In genomic region chr14:31950760-31951637, GRCh38 we compare ENCODE assay signal across 8 cellular contexts.
A peak's percentile ranks its signal among the peaks of the same experiment; 100 is the strongest.
DNase-seq lines count a peak whose midpoint lies in the region; ATAC-seq and TF ChIP-seq lines count a peak whose summit lies in the region.

No MANE protein-coding gene starts in this region.

- no peaks in the 10 kb centered on the region for H3K9me3 ChIP-seq in HEK293 (ENCODE audit: control insufficient read depth, insufficient read depth, low read depth, low read length)
- H3K9me3 ChIP-seq in PC-3 (ENCODE audit: low read length): no peaks in the 10 kb centered on the region
- H3K9me3 ChIP-seq in gastroesophageal sphincter: no peaks in the 10 kb centered on the region
- no peaks in the 10 kb centered on the region for H3K9me3 ChIP-seq in prostate gland

- peak overlapping the region; percentile 39 for H3K4me3 Mint-ChIP-seq in progenitor cell of endocrine pancreas (ENCODE audit: low read depth)

- peaks cover 20% of the 10 kb centered on the region for H3K4me1 ChIP-seq in HEK293 (ENCODE audit: control insufficient read depth, insufficient read depth, low read length)
- peaks cover 25% of the 10 kb centered on the region for H3K4me1 ChIP-seq in PC-3 (ENCODE audit: insufficient read depth, low read length)
- peaks cover 0 to 16% (median 10%) of the 10 kb centered on the region in 3 donors for H3K4me1 ChIP-seq in gastroesophageal sphincter
- H3K4me1 ChIP-seq in prostate gland (replicated peaks): no peaks in the 10 kb centered on the region

- H3K9me2 ChIP-seq in PC-3 (replicated peaks; ENCODE audit: low read length): no peaks in the 10 kb centered on the region

- no peaks in the 10 kb centered on the region for H3F3A ChIP-seq in PC-3 (ENCODE audit: low read length, unreplicated experiment)

- H3K9ac ChIP-seq in PC-3 (ENCODE audit: low read length): no peak overlapping the region

- no peaks in the 10 kb centered on the region for H3K9me3 Mint-ChIP-seq in progenitor cell of endocrine pancreas (ENCODE audit: low read depth)

- TF ChIP-seq CTCF in HEK293 (tag by site-specific recombination; IDR thresholded peaks at IDR 0.05) (no peak), PC-3 (conservative IDR thresholded peaks at IDR 0.05; ENCODE audit: low read depth, low read length) (no peak), gastroesophageal sphincter (IDR thresholded peaks at IDR 0.05) (no peak), progenitor cell of endocrine pancreas (IDR thresholded peaks at IDR 0.05; ENCODE audit: unreplicated experiment) (no peak), prostate gland (IDR thresholded peaks at IDR 0.05) (no peak), coronary artery (IDR thresholded peaks at IDR 0.05) (no peak)

- no peaks in the 10 kb centered on the region for H4K20me1 ChIP-seq in PC-3 (ENCODE audit: low read length)

- no peak for TF ChIP-seq EP300 in gastroesophageal sphincter (IDR thresholded peaks at IDR 0.05)

- CTCF ChIA-PET in HEK293 (lab: Yijun Ruan, JAX): interaction anchor here (0.6 to 1.3 kb wide), 7 partner anchors 17 to 1043 kb away, joined by 3 read pairs; no protein-coding TSS in a partner anchor
- CTCF ChIA-PET in PC-3 (lab: Charles Lee): interaction anchor here (0.8 to 1.3 kb wide), 2 partner anchors 13 to 123 kb away, joined by 3 to 4 read pairs; no protein-coding TSS in a partner anchor

- peaks cover 28% of the 10 kb centered on the region for H3K4me1 Mint-ChIP-seq in progenitor cell of endocrine pancreas (ENCODE audit: low read depth)

- H3K36me3 Mint-ChIP-seq in progenitor cell of endocrine pancreas (ENCODE audit: insufficient read depth): no peaks in the 10 kb centered on the region

- H3K36me3 ChIP-seq in HEK293 (ENCODE audit: control insufficient read depth in 2 of 2, insufficient read depth in 1 of 2, low read length in 2 of 2): no peaks in the 10 kb centered on the region
- no peaks in the 10 kb centered on the region for H3K36me3 ChIP-seq in PC-3 (ENCODE audit: low read depth, low read length)
- no peaks in the 10 kb centered on the region for H3K36me3 ChIP-seq in gastroesophageal sphincter
- H3K36me3 ChIP-seq in prostate gland: no peaks in the 10 kb centered on the region

- H3K27ac Mint-ChIP-seq in progenitor cell of endocrine pancreas: peak overlapping the region; percentile 56

- intact Hi-C loops in PC-3 (cut with micrococcal nuclease): no loop called here
- intact Hi-C loops in prostate gland (cut with DNase I): no loop called here

- peak overlapping the region; percentile 47 for H3K4me2 ChIP-seq in PC-3 (ENCODE audit: low read length)

- 10 to 17% methylated on average over 11 to 13 of the region's 19 CpGs for WGBS in gastroesophageal sphincter (ENCODE audit: low coverage in 1 of 2), 2 donors
- 30% methylated on average over 19 of the region's 19 CpGs for WGBS in prostate gland

- peak overlapping the region; percentile 60 for H3K27ac ChIP-seq in HEK293 (ENCODE audit: extremely low read depth, low read depth, low read length)
- peak overlapping the region; percentile 25; the same call in 1 of the 2 replicates for H3K27ac ChIP-seq in PC-3 (ENCODE audit: low read length)
- peak overlapping the region in 2 of 4 donors; percentile 45 to 62 for H3K27ac ChIP-seq in gastroesophageal sphincter
- H3K27ac ChIP-seq in prostate gland: no peak overlapping the region
- no peak overlapping the region for H3K27ac ChIP-seq in coronary artery

- POLR2A ChIA-PET in HEK293 (lab: Yijun Ruan, JAX) (interaction anchor here (0.6 kb wide), 1 partner anchor 389 kb away, joined by 4 read pairs; no protein-coding TSS in a partner anchor), PC-3 (lab: Charles Lee; ENCODE audit: unreplicated experiment) (interaction anchor here (0.6 kb wide), 1 partner anchor 35 kb away, joined by 3 read pairs; no protein-coding TSS in a partner anchor)

- DNase-seq in PC-3: peak; percentile 81
- peak; percentile 53 for DNase-seq in progenitor cell of endocrine pancreas (ENCODE audit: low spot score, unreplicated experiment)
- DNase-seq in prostate gland (ENCODE audit: low spot score): no peak
- DNase-seq in GM19240 (ENCODE audit: insufficient read length, low spot score): no peak
- no peak for DNase-seq in middle frontal gyrus (ENCODE audit: extremely low spot score, low spot score)
- no peak for DNase-seq in coronary artery (ENCODE audit: low spot score)

- 0 out of 2 replicates have a peak overlapping the region, but pooled peaks have one; percentile 0 for H2AFZ ChIP-seq in PC-3 (ENCODE audit: low read length)

- ATAC-seq in PC-3 (peak; percentile 92), gastroesophageal sphincter (peak; percentile 73)

- peaks cover 40% of the 10 kb centered on the region for H3K27me3 Mint-ChIP-seq in progenitor cell of endocrine pancreas

- H3K79me2 ChIP-seq in PC-3 (ENCODE audit: low read length): no peaks in the 10 kb centered on the region

- no peak for TF ChIP-seq POLR2A in gastroesophageal sphincter (IDR thresholded peaks at IDR 0.05)
- no peak for TF ChIP-seq POLR2A in prostate gland (IDR thresholded peaks at IDR 0.05)

- no peak overlapping the region for H3K4me3 ChIP-seq in HEK293 (ENCODE audit: low read depth, low read length)
- no peak overlapping the region for H3K4me3 ChIP-seq in PC-3 (ENCODE audit: low read length)
- H3K4me3 ChIP-seq in gastroesophageal sphincter: no peak overlapping the region
- H3K4me3 ChIP-seq in prostate gland: no peak overlapping the region
- no peak overlapping the region for H3K4me3 ChIP-seq in coronary artery

- BruUV-seq in PC-3 (replicated peaks; lab: Mats Ljungman, UMichigan): no TSS peak

- H3K27me3 ChIP-seq in PC-3 (ENCODE audit: low read length) (no peaks in the 10 kb centered on the region), gastroesophageal sphincter (no peaks in the 10 kb centered on the region), prostate gland (replicated peaks; ENCODE audit: insufficient read depth) (no peaks in the 10 kb centered on the region)

TF ChIP-seq in HEK293, 187 proteins besides CTCF, POLR2A, EP300 and RAD21 (continues in another document):
- TF ChIP-seq PATZ1 (tag by site-specific recombination; IDR thresholded peaks at IDR 0.05): 0 out of 2 replicates have a peak, but pooled peaks have one; percentile 14
- TF ChIP-seq ZNF658 (tag by site-specific recombination; IDR thresholded peaks at IDR 0.05): no peak
- TF ChIP-seq ZFHX2 (tag by site-specific recombination; conservative IDR thresholded peaks at IDR 0.05): peak; percentile 65
- TF ChIP-seq ZNF473 (tag by site-specific recombination; IDR thresholded peaks at IDR 0.05): no peak
- TF ChIP-seq ZNF155 (tag by site-specific recombination; IDR thresholded peaks at IDR 0.05): no peak
- no peak for TF ChIP-seq BCL11A (tag by site-specific recombination; IDR thresholded peaks at IDR 0.05; ENCODE audit: low read depth)
- peak; percentile 14; the same call in 1 of the 2 replicates for TF ChIP-seq ZNF692 (tag by site-specific recombination; IDR thresholded peaks at IDR 0.05)
- no peak for TF ChIP-seq REPIN1 (tag by site-specific recombination; IDR thresholded peaks at IDR 0.05; ENCODE audit: low read depth)
- no peak for TF ChIP-seq ZNF645 (tag by site-specific recombination; IDR thresholded peaks at IDR 0.05)
- TF ChIP-seq KLF8 (tag by site-specific recombination; IDR thresholded peaks at IDR 0.05): no peak
- peak; percentile 59; the same call in 1 of the 2 replicates for TF ChIP-seq KLF1 (tag by site-specific recombination; IDR thresholded peaks at IDR 0.05)
- TF ChIP-seq ZBTB6 (tag by site-specific recombination; IDR thresholded peaks at IDR 0.05): no peak
- TF ChIP-seq ZSCAN30 (tag by site-specific recombination; IDR thresholded peaks at IDR 0.05): no peak

Comparison
In these comparisons a context has a peak if more than half of its experiments do, and no peak if none do; other contexts are left out.
1. H3K27ac ChIP-seq: peak in HEK293 (single experiment) and PC-3 (single experiment); none in prostate gland (0 of 2) and coronary artery (0 of 2).
2. DNase-seq: peak in PC-3 (single experiment) and progenitor cell of endocrine pancreas (single experiment); none in prostate gland (single experiment), GM19240 (single experiment), middle frontal gyrus (single experiment) and coronary artery (single experiment).